ENCODE assay signal across 9 cellular contexts in genomic region chr12:6364037-6364360, GRCh38. TPM values are rescaled to one million over a fixed set of nuclear protein-coding genes. Genes with fewer than 3 reads are reported as not detected.
DNase-seq lines count a peak whose midpoint lies in the region; ATAC-seq, FAIRE-seq and TF ChIP-seq lines count a peak whose summit lies in the region.
"Had no signal": no experiment of that assay in that cellular context is flagged by ENCODE, and none has a peak within 500 bp of the region (broad histone marks: within the 10 kb centered on the region; RNA-seq: fewer than 3 reads in every experiment).

No MANE protein-coding gene starts in this region.

- 62% methylated on average over 5 of the region's 15 CpGs for WGBS in K562 (ENCODE audit: insufficient coverage, low coverage, missing lambda C conversion rate)

- TF ChIP-seq EP300 in K562 (IDR thresholded peaks at IDR 0.05; ENCODE audit: low read length) = no peak

- no peak for TF ChIP-seq POLR2A in K562 (conservative IDR thresholded peaks at IDR 0.05)

- H3K9me3 ChIP-seq in K562 (replicated peaks; ENCODE audit: control insufficient read depth, insufficient read depth, low read depth, low read length) (no peaks in the 10 kb centered on the region), left lung (no peaks in the 10 kb centered on the region), thoracic aorta (no peaks in the 10 kb centered on the region), HAP-1 (no peaks in the 10 kb centered on the region)

- H3K79me2 ChIP-seq in KMS-11 (ENCODE audit: insufficient read depth, low read depth) (no peaks in the 10 kb centered on the region), K562 (ENCODE audit: control insufficient read depth, insufficient read depth, low read length) (no peaks in the 10 kb centered on the region)

- TF ChIP-seq CTCF in KMS-11 (conservative IDR thresholded peaks at IDR 0.05; ENCODE audit: low read depth, low read length) = no peak
- TF ChIP-seq CTCF in K562 (IDR thresholded peaks at IDR 0.05 in 2 of 3, conservative IDR thresholded peaks at IDR 0.05 in 1 of 3; ENCODE audit: insufficient read depth in 2 of 3, low read depth in 1 of 3, low read length in 3 of 3) = no peak
- no peak for TF ChIP-seq CTCF in left lung (IDR thresholded peaks at IDR 0.05)
- no peak for TF ChIP-seq CTCF in thoracic aorta (IDR thresholded peaks at IDR 0.05)

- ATAC-seq in K562 = no peak; the same call in 2 of the 3 replicates
- peak; percentile 25 for ATAC-seq in left lung
- no peak for ATAC-seq in thoracic aorta (ENCODE audit: insufficient number of reproducible peaks, low FRiP score, low read depth)

- CTCF ChIA-PET in K562 (lab: Yijun Ruan, JAX; ENCODE audit: low intra/inter-chr PET ratio) = no interaction called here

- no peak for DNase-seq in K562 (ENCODE audit: extremely low read depth in 1 of 4, low spot score in 3 of 4)
- no peak for DNase-seq in left lung
- no peak for DNase-seq in thoracic aorta (ENCODE audit: low spot score)
- no peak for DNase-seq in HAP-1 (ENCODE audit: low spot score in 2 of 2)
- DNase-seq in NCI-H1930 (lab: John Stamatoyannopoulos, UW) = no peak
- DNase-seq in DMS114 treated with DMSO at 0.1 percent for 48 hours (lab: John Stamatoyannopoulos, UW; ENCODE audit: unreplicated experiment) = no peak

- H3K36me3 ChIP-seq in KMS-11 (ENCODE audit: insufficient read depth) = no peaks in the 10 kb centered on the region
- H3K36me3 ChIP-seq in K562 (ENCODE audit: control insufficient read depth, insufficient read depth, low read length) = no peaks in the 10 kb centered on the region
- no peaks in the 10 kb centered on the region for H3K36me3 ChIP-seq in left lung
- no peaks in the 10 kb centered on the region for H3K36me3 ChIP-seq in thoracic aorta
- H3K36me3 ChIP-seq in HAP-1 (replicated peaks) = no peaks in the 10 kb centered on the region

- H3K27ac ChIP-seq in KMS-11 (no peak overlapping the region), K562 (ENCODE audit: extremely low read depth, low read depth, low read length) (peak overlapping the region; percentile 76; the same call in 2 of the 3 replicates), left lung (peak overlapping the region; percentile 85 to 94), thoracic aorta (peak overlapping the region in 1 of 2 donors; percentile 48)

- H4K20me1 ChIP-seq in KMS-11 (ENCODE audit: insufficient read depth) = no peaks in the 10 kb centered on the region
- H4K20me1 ChIP-seq in K562 (replicated peaks; ENCODE audit: control insufficient read depth, insufficient read depth, low read length) = no peaks in the 10 kb centered on the region

- in situ Hi-C loops in K562 (cut with MboI) = no loop called here
- in situ Hi-C loops in HAP-1 (cut with MboI; ENCODE audit: low sequenced_read_pairs) = no loop called here

- H3K9ac ChIP-seq in KMS-11 (no peak overlapping the region), K562 (ENCODE audit: insufficient read depth in 1 of 2, low read depth in 2 of 2, low read length in 2 of 2) (peak overlapping the region; percentile 68 to 92; a peak in 3 of 4 replicates)

- POLR2A ChIA-PET in K562 (lab: Yijun Ruan, JAX) = interaction anchor here (0.8 kb wide), 1 partner anchor 8 kb away, joined by 3 read pairs; no protein-coding TSS in a partner anchor

- H3K27me3 ChIP-seq in KMS-11 (ENCODE audit: insufficient read depth, low read depth) (no peaks in the 10 kb centered on the region), K562 (ENCODE audit: control insufficient read depth in 2 of 2, insufficient read depth in 2 of 2, low read length in 2 of 2) (no peaks in the 10 kb centered on the region), left lung (no peaks in the 10 kb centered on the region), thoracic aorta (replicated peaks; ENCODE audit: insufficient read depth) (no peaks in the 10 kb centered on the region), HAP-1 (ENCODE audit: low read depth) (no peaks in the 10 kb centered on the region)

- no peak overlapping the region for H3K4me2 ChIP-seq in KMS-11
- H3K4me2 ChIP-seq in K562 (ENCODE audit: insufficient read depth, low read length) = peak overlapping the region; percentile 79

- no peaks in the 10 kb centered on the region for H3K9me1 ChIP-seq in K562 (ENCODE audit: control insufficient read depth, insufficient read depth, low read length)

- H2AFZ ChIP-seq in KMS-11 (ENCODE audit: low read depth) (peak overlapping the region; percentile 96; the same call in 1 of the 2 replicates), K562 (ENCODE audit: low read depth, low read length) (peak overlapping the region; percentile 93)

- TF ChIP-seq RAD21 in K562 (CRISPR knock-in tag; conservative IDR thresholded peaks at IDR 0.05 in 1 of 2, IDR thresholded peaks at IDR 0.05 in 1 of 2) = no peak

- H3K4me3 ChIP-seq in KMS-11 (IDR thresholded peaks at IDR 0.05; ENCODE audit: insufficient read depth, low read depth, low read length) (no peak overlapping the region), K562 (peak overlapping the region; percentile 56), left lung (peak overlapping the region; percentile 39 to 69), thoracic aorta (peak overlapping the region; percentile 81), HAP-1 (no peak overlapping the region)

- H3K4me1 ChIP-seq in KMS-11 (ENCODE audit: low read depth, poor library complexity, severe bottlenecking) = peaks cover 19% of the 10 kb centered on the region
- H3K4me1 ChIP-seq in K562 (replicated peaks in 1 of 2; ENCODE audit: control insufficient read depth in 2 of 2, insufficient read depth in 2 of 2, low read length in 2 of 2) = peaks cover 13 to 18% of the 10 kb centered on the region in 2 experiments; a peak in 4 of 5 replicates
- H3K4me1 ChIP-seq in left lung = peaks cover 15 to 83% of the 10 kb centered on the region in 2 donors
- peaks cover 7 to 8% of the 10 kb centered on the region in 2 donors for H3K4me1 ChIP-seq in thoracic aorta (ENCODE audit: control insufficient read depth in 1 of 2, low read depth in 2 of 2)
- peaks cover 7% of the 10 kb centered on the region for H3K4me1 ChIP-seq in HAP-1

- intact Hi-C loops in K562 (cut with micrococcal nuclease) = no loop called here
- intact Hi-C loops in left lung (cut with DNase I) = no loop called here

- BruUV-seq in K562 (replicated peaks; lab: Mats Ljungman, UMichigan) = no TSS peak

- FAIRE-seq in K562 (lab: Jason Lieb, UNC) = no peak

RNA-seq across cellular contexts. Expression of gene SCNN1A, which starts 11.4 kb away (rescaled TPM):
- 0.23 and 0.32 TPM in 2 replicates for total RNA-seq in K562 (2011; cell fraction: chromatin; rRNA removed; ENCODE audit: low replicate concordance)
- not detected in 2 replicates for total RNA-seq in K562 (2011; cell fraction: nucleolus; rRNA removed)
- not detected in 2 replicates for total RNA-seq in K562 (2011; cell fraction: nucleoplasm; rRNA removed)
- total RNA-seq in K562 (2014; rRNA removed) (not detected in 2 replicates), K562 (2014; rRNA removed; fragmentation: Illumina TruSeq; extraction: Trizol) (not detected in 2 replicates), K562 (2015; rRNA removed; fragmentation: Illumina TruSeq; extraction: Trizol) (not detected in 2 replicates), K562 (2021) (0.34 and 0.49 TPM in 2 replicates), left lung (100 to 1,000 TPM; 196 to 212 TPM), thoracic aorta (10 to 100 TPM; 16.4 to 33.5 TPM)
- polyA plus RNA-seq in K562 (2011; rRNA removed) (0.12 and 0.31 TPM in 2 replicates), K562 (2014; fragmentation: Illumina TruSeq; extraction: Trizol) (0.33 TPM in 1 of 2 replicates, not detected in the other), K562 (2014; fragmentation: Nextera tagmentation; extraction: Ambion mirVana) (under 1 TPM in 1 of 2 experiments, not detected in 1; 0.15 TPM), K562 (2014; rRNA removed) (not detected in 2 replicates)
- polyA plus RNA-seq in K562 (2011; cell fraction: cytosol; rRNA removed) = 0.06 and 0.16 TPM in 2 replicates
- 0.18 and 0.58 TPM in 2 replicates for polyA plus RNA-seq in K562 (2011; cell fraction: nucleus; rRNA removed)
- polyA plus RNA-seq in K562 (2012) = 0.14 TPM in 1 of 2 replicates, not detected in the other
- polyA minus RNA-seq in K562 (2011; rRNA and poly(A)+ RNA removed) = 0.60 TPM in 1 of 2 replicates, not detected in the other
- not detected in 2 replicates for polyA minus RNA-seq in K562 (2011; cell fraction: cytosol; rRNA and poly(A)+ RNA removed)
- polyA minus RNA-seq in K562 (2011; cell fraction: nucleus; rRNA and poly(A)+ RNA removed) = not detected in 2 replicates
- total RNA-seq: RPMI7951 had no signal

RNA-seq across cellular contexts. Expression of gene LTBR, which starts 20.0 kb away (rescaled TPM):
- total RNA-seq in K562 (2011; cell fraction: chromatin; rRNA removed; ENCODE audit: low replicate concordance) = 66.4 and 105 TPM in 2 replicates
- 71.7 and 95.4 TPM in 2 replicates for total RNA-seq in K562 (2011; cell fraction: nucleolus; rRNA removed)
- 76.0 and 142 TPM in 2 replicates for total RNA-seq in K562 (2011; cell fraction: nucleoplasm; rRNA removed)
- total RNA-seq in K562 (2014; rRNA removed) (43.2 and 68.2 TPM in 2 replicates), K562 (2014; rRNA removed; fragmentation: Illumina TruSeq; extraction: Trizol) (16.5 and 20.4 TPM in 2 replicates), K562 (2015; rRNA removed; fragmentation: Illumina TruSeq; extraction: Trizol) (31.9 and 35.3 TPM in 2 replicates), K562 (2021) (65.0 and 67.2 TPM in 2 replicates), left lung (100 to 1,000 TPM; 149 to 153 TPM), thoracic aorta (100 to 1,000 TPM; 176 to 217 TPM)
- polyA plus RNA-seq in K562 (2011; rRNA removed) (15.4 and 28.2 TPM in 2 replicates), K562 (2014; fragmentation: Illumina TruSeq; extraction: Trizol) (61.8 and 69.0 TPM in 2 replicates), K562 (2014; fragmentation: Nextera tagmentation; extraction: Ambion mirVana) (1 to 10 TPM in 1 of 2 experiments, under 1 TPM in 1; 0.96 to 1.7 TPM), K562 (2014; rRNA removed) (46.6 and 54.1 TPM in 2 replicates)
- polyA plus RNA-seq in K562 (2011; cell fraction: cytosol; rRNA removed) = 23.6 and 45.6 TPM in 2 replicates
- polyA plus RNA-seq in K562 (2011; cell fraction: nucleus; rRNA removed) = 43.1 and 75.7 TPM in 2 replicates
- 42.3 and 70.3 TPM in 2 replicates for polyA plus RNA-seq in K562 (2012)
- 9.9 and 11.4 TPM in 2 replicates for polyA minus RNA-seq in K562 (2011; rRNA and poly(A)+ RNA removed)
- 17.1 and 33.1 TPM in 2 replicates for polyA minus RNA-seq in K562 (2011; cell fraction: cytosol; rRNA and poly(A)+ RNA removed)
- polyA minus RNA-seq in K562 (2011; cell fraction: nucleus; rRNA and poly(A)+ RNA removed) = 18.0 and 21.8 TPM in 2 replicates

RNA-seq across cellular contexts. Expression of gene TNFRSF1A, which starts 22.1 kb away (rescaled TPM):
- total RNA-seq in K562 (2011; cell fraction: chromatin; rRNA removed; ENCODE audit: low replicate concordance) = 73.3 and 150 TPM in 2 replicates
- total RNA-seq in K562 (2011; cell fraction: nucleolus; rRNA removed) = 101 and 137 TPM in 2 replicates
- total RNA-seq in K562 (2011; cell fraction: nucleoplasm; rRNA removed) = 118 and 145 TPM in 2 replicates
- total RNA-seq in K562 (2014; rRNA removed) (34.6 and 43.5 TPM in 2 replicates), K562 (2014; rRNA removed; fragmentation: Illumina TruSeq; extraction: Trizol) (18.3 and 22.0 TPM in 2 replicates), K562 (2015; rRNA removed; fragmentation: Illumina TruSeq; extraction: Trizol) (31.1 and 33.0 TPM in 2 replicates), K562 (2021) (29.8 and 37.7 TPM in 2 replicates), left lung (100 to 1,000 TPM; 155 to 211 TPM), thoracic aorta (100 to 1,000 TPM; 311 to 384 TPM)
- polyA plus RNA-seq in K562 (2011; rRNA removed) (27.2 and 30.0 TPM in 2 replicates), K562 (2014; fragmentation: Illumina TruSeq; extraction: Trizol) (38.2 and 57.7 TPM in 2 replicates), K562 (2014; fragmentation: Nextera tagmentation; extraction: Ambion mirVana) (under 1 TPM; 0.76 to 0.89 TPM), K562 (2014; rRNA removed) (22.0 and 22.5 TPM in 2 replicates)
- polyA plus RNA-seq in K562 (2011; cell fraction: cytosol; rRNA removed) = 26.1 and 32.9 TPM in 2 replicates
- polyA plus RNA-seq in K562 (2011; cell fraction: nucleus; rRNA removed) = 38.9 and 53.1 TPM in 2 replicates
- 28.5 and 42.0 TPM in 2 replicates for polyA plus RNA-seq in K562 (2012)
- 31.2 and 34.3 TPM in 2 replicates for polyA minus RNA-seq in K562 (2011; rRNA and poly(A)+ RNA removed)
- 42.9 and 43.0 TPM in 2 replicates for polyA minus RNA-seq in K562 (2011; cell fraction: cytosol; rRNA and poly(A)+ RNA removed)
- polyA minus RNA-seq in K562 (2011; cell fraction: nucleus; rRNA and poly(A)+ RNA removed) = 33.1 and 33.2 TPM in 2 replicates

RNA-seq across cellular contexts. Expression of gene PLEKHG6, which starts 53.5 kb away (rescaled TPM):
- 1.9 TPM in 1 of 2 replicates, not detected in the other for total RNA-seq in K562 (2011; cell fraction: chromatin; rRNA removed; ENCODE audit: low replicate concordance)
- 0.50 and 0.92 TPM in 2 replicates for total RNA-seq in K562 (2011; cell fraction: nucleolus; rRNA removed)
- total RNA-seq in K562 (2011; cell fraction: nucleoplasm; rRNA removed) = 0.15 and 0.29 TPM in 2 replicates
- total RNA-seq in K562 (2014; rRNA removed) = 0.33 and 0.41 TPM in 2 replicates
- total RNA-seq in K562 (2014; rRNA removed; fragmentation: Illumina TruSeq; extraction: Trizol) = 0.19 and 0.29 TPM in 2 replicates
- total RNA-seq in K562 (2015; rRNA removed; fragmentation: Illumina TruSeq; extraction: Trizol) = not detected in 2 replicates
- 0.86 and 1.2 TPM in 2 replicates for total RNA-seq in K562 (2021)
- polyA plus RNA-seq in K562 (2011; rRNA removed) = 0.28 and 0.38 TPM in 2 replicates
- 1.0 and 5.3 TPM in 2 replicates for polyA plus RNA-seq in K562 (2011; cell fraction: cytosol; rRNA removed)
- polyA plus RNA-seq in K562 (2011; cell fraction: nucleus; rRNA removed) = 0.24 and 0.26 TPM in 2 replicates
- 0.35 and 0.84 TPM in 2 replicates for polyA plus RNA-seq in K562 (2012)
- 0.18 and 0.42 TPM in 2 replicates for polyA plus RNA-seq in K562 (2014; fragmentation: Illumina TruSeq; extraction: Trizol)
- not detected for polyA plus RNA-seq in K562 (2014; fragmentation: Nextera tagmentation; extraction: Ambion mirVana)
- 0.22 and 0.54 TPM in 2 replicates for polyA plus RNA-seq in K562 (2014; rRNA removed)
- 0.09 and 0.18 TPM in 2 replicates for polyA minus RNA-seq in K562 (2011; rRNA and poly(A)+ RNA removed)
- not detected in 2 replicates for polyA minus RNA-seq in K562 (2011; cell fraction: cytosol; rRNA and poly(A)+ RNA removed)
- 0.33 and 0.81 TPM in 2 replicates for polyA minus RNA-seq in K562 (2011; cell fraction: nucleus; rRNA and poly(A)+ RNA removed)
- total RNA-seq in left lung = 1 to 10 TPM; 2.0 to 4.2 TPM
- total RNA-seq in thoracic aorta = under 1 TPM in 1 of 2 donors, not detected in 1; 0.78 TPM
- total RNA-seq: dermis microvascular lymphatic vessel endothelial cell, RPMI7951 had no signal

Comparison
In these comparisons a context has a peak if more than half of its experiments do, and no peak if none do; other contexts are left out.
1. H3K4me3 ChIP-seq: peak in K562 (single experiment), left lung (2 of 2) and thoracic aorta (single experiment); none in KMS-11 (single experiment) and HAP-1 (single experiment).
2. RNA of gene SCNN1A, which starts 11.4 kb away (total RNA-seq): 196 to 212 TPM in left lung and 16.4 to 33.5 TPM in thoracic aorta; 0.23 to 0.49 TPM in K562; every median in the first group is over 10 times any median in the second.